Comparison of ENCODE assay signal across 34 cellular contexts in genomic region chr19:9711815-9712214, GRCh38.
"Had no signal": no experiment of that assay in that cellular context is flagged by ENCODE, and none has a peak within 500 bp of the region (broad histone marks: within the 10 kb centered on the region; RNA-seq: fewer than 3 reads in every experiment).

No MANE protein-coding gene starts in this region.

- ATAC-seq: activated naive CD4-positive, alpha-beta T cell treated with anti-CD3 and anti-CD28 coated beads, Interleukin-2, amount 50 U/mL, for 72 hours; activated naive CD8-positive, alpha-beta T cell treated with anti-CD3 and anti-CD28 coated beads, Interleukin-2, amount 50 U/mL, for 24 hours; activated T-cell treated with anti-CD3 and anti-CD28 coated beads, Interleukin-2, amount 50 U/mL, for 4 hours; activated T-cell treated with anti-CD3 and anti-CD28 coated beads, Interleukin-2, amount 50 U/mL, for 72 hours; activated T-helper 17 cell treated with anti-CD3 and anti-CD28 coated beads, Interleukin-2, amount 50 U/mL, for 72 hours; body of pancreas had no signal

- FAIRE-seq: astrocyte, bronchial epithelial cell had no signal

- H3K4me1 ChIP-seq: adrenal gland, ascending aorta, body of pancreas, breast epithelium had no signal

- H3K27ac ChIP-seq: adrenal gland, ascending aorta, body of pancreas, brain microvascular endothelial cell, breast epithelium, cardiac muscle cell had no signal

- H3K4me3 ChIP-seq: adrenal gland, ascending aorta, body of pancreas, breast epithelium, cardiac muscle cell had no signal

- DNase-seq: activated effector memory CD4-positive, alpha-beta T cell treated with anti-CD3 and anti-CD28 coated beads, Interleukin-2, amount 50 U/mL, for 16 hours; activated effector memory CD4-positive, alpha-beta T cell treated with Interleukin-2 at 50 U/mL for 16 hours; activated gamma-delta T cell; activated gamma-delta T cell treated with Interleukin-2 at 50 U/mL for 16 hours; activated naive CD4-positive, alpha-beta T cell; activated naive CD4-positive, alpha-beta T cell treated with anti-CD3 and anti-CD28 coated beads for 36 hours; activated naive CD4-positive, alpha-beta T cell treated with anti-CD3 and anti-CD28 coated beads, Interleukin-2, amount 10 ng/mL, durations not matched to agents 7 days and 5 days; activated naive CD4-positive, alpha-beta T cell treated with anti-CD3 and anti-CD28 coated beads, Interleukin-2, amount 50 U/mL, for 16 hours; activated naive CD4-positive, alpha-beta T cell treated with Interleukin-2 at 50 U/mL for 16 hours; activated naive CD8-positive, alpha-beta T cell treated with anti-CD3 and anti-CD28 coated beads for 36 hours; activated naive CD8-positive, alpha-beta T cell treated with anti-CD3 and anti-CD28 coated beads, Interleukin-2, amount 10 ng/mL, durations not matched to agents 7 days and 5 days; activated naive CD8-positive, alpha-beta T cell treated with anti-CD3 and anti-CD28 coated beads, Interleukin-2, amount 50 U/mL, for 24 hours; activated T-cell treated with anti-CD3 and anti-CD28 coated beads, Interleukin-2, amount 50 U/mL, for 1 hour; activated T-cell treated with anti-CD3 and anti-CD28 coated beads, Interleukin-2, amount 50 U/mL, for 24 hours; activated T-cell treated with anti-CD3 and anti-CD28 coated beads, Interleukin-2, amount 50 U/mL, for 4 hours; activated T-cell treated with anti-CD3 and anti-CD28 coated beads, Interleukin-2, amount 50 U/mL, for 48 hours; activated T-cell treated with anti-CD3 and anti-CD28 coated beads, Interleukin-2, amount 50 U/mL, for 72 hours; adrenal gland; amniotic stem cell; amygdala; anterior cingulate cortex; aorta; body of pancreas; brain microvascular endothelial cell; caudate nucleus; central memory CD4-positive, alpha-beta T cell; cerebellar nuclear complex had no signal

- H3K27me3 ChIP-seq: adrenal gland, ascending aorta, body of pancreas, brain microvascular endothelial cell, breast epithelium, cardiac muscle cell had no signal

- H3K36me3 ChIP-seq: adrenal gland, ascending aorta, brain microvascular endothelial cell, breast epithelium, cardiac muscle cell had no signal
